1 cellular context compared by ENCODE assay signal in genomic region chr1:92065042-92065441, GRCh38.
TF ChIP-seq lines count a peak whose summit lies in the region.

No MANE protein-coding gene starts in this region.

TF ChIP-seq in GM23338, 12 proteins besides CTCF, POLR2A, EP300 and RAD21 (continued from another document):
- TF ChIP-seq, protein P1, sequence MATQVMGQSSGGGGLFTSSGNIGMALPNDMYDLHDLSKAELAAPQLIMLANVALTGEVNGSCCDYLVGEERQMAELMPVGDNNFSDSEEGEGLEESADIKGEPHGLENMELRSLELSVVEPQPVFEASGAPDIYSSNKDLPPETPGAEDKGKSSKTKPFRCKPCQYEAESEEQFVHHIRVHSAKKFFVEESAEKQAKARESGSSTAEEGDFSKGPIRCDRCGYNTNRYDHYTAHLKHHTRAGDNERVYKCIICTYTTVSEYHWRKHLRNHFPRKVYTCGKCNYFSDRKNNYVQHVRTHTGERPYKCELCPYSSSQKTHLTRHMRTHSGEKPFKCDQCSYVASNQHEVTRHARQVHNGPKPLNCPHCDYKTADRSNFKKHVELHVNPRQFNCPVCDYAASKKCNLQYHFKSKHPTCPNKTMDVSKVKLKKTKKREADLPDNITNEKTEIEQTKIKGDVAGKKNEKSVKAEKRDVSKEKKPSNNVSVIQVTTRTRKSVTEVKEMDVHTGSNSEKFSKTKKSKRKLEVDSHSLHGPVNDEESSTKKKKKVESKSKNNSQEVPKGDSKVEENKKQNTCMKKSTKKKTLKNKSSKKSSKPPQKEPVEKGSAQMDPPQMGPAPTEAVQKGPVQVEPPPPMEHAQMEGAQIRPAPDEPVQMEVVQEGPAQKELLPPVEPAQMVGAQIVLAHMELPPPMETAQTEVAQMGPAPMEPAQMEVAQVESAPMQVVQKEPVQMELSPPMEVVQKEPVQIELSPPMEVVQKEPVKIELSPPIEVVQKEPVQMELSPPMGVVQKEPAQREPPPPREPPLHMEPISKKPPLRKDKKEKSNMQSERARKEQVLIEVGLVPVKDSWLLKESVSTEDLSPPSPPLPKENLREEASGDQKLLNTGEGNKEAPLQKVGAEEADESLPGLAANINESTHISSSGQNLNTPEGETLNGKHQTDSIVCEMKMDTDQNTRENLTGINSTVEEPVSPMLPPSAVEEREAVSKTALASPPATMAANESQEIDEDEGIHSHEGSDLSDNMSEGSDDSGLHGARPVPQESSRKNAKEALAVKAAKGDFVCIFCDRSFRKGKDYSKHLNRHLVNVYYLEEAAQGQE (IDR thresholded peaks at IDR 0.05; ENCODE audit: unreplicated experiment) = no peak
- no peak for TF ChIP-seq EZH2phosphoT487 (IDR thresholded peaks at IDR 0.05; ENCODE audit: unreplicated experiment)
- TF ChIP-seq POLR2AphosphoS5 (IDR thresholded peaks at IDR 0.05; ENCODE audit: low read depth) = no peak
- TF ChIP-seq JUNB (IDR thresholded peaks at IDR 0.05; ENCODE audit: unreplicated experiment) = no peak
